Comparison of ENCODE assay signal across 18 cellular contexts in genomic region chr2:71685073-71685848, GRCh38.
A peak's percentile ranks its signal among the peaks of the same experiment; 100 is the strongest.
DNase-seq lines count a peak whose midpoint lies in the region; ATAC-seq and TF ChIP-seq lines count a peak whose summit lies in the region.
"Had no signal": no experiment of that assay in that cellular context is flagged by ENCODE, and none has a peak within 500 bp of the region (broad histone marks: within the 10 kb centered on the region; RNA-seq: fewer than 3 reads in every experiment).

No MANE protein-coding gene starts in this region.

- H3K9me2 ChIP-seq in hepatocyte (replicated peaks; ENCODE audit: insufficient read depth) (no peaks in the 10 kb centered on the region), PC-3 (replicated peaks; ENCODE audit: low read length) (no peaks in the 10 kb centered on the region)

- H4K20me1 ChIP-seq in hepatocyte (ENCODE audit: insufficient read depth, poor library complexity, severe bottlenecking) (no peaks in the 10 kb centered on the region), PC-3 (ENCODE audit: low read length) (no peaks in the 10 kb centered on the region)

- H3K4me2 ChIP-seq in hepatocyte (no peak overlapping the region), PC-3 (ENCODE audit: low read length) (no peak overlapping the region)
- H3K4me2 ChIP-seq: A549 had no signal

- DNase-seq in natural killer cell treated with Interleukin-12 subunit alpha and Interleukin-12 subunit beta and Interleukin-15 and Interleukin-18, amount 100 ng/mL, for 72 hours (ENCODE audit: low spot score) = peak; percentile 54
- DNase-seq in natural killer cell (no peak), hepatocyte (ENCODE audit: low spot score) (peak; percentile 25), posterior vena cava (ENCODE audit: low spot score) (peak; percentile 77), aorta (peak in 1 of 2 donors; percentile 76), NCI-H446 treated with DMSO at 0.1 percent for 48 hours (lab: John Stamatoyannopoulos, UW) (no peak), PC-3 (no peak), NCI-H748 treated with DMSO at 0.1 percent for 48 hours (lab: John Stamatoyannopoulos, UW) (no peak)
- DNase-seq: CD4-positive, alpha-beta T cell; cerebellar nuclear complex; endodermal cell; GM23248; OCI-M1; stimulated activated CD4-positive, alpha-beta T cell treated with anti-CD3 and anti-CD28 coated beads, Interleukin-4, amount 100 ng/mL, for 1 hour had no signal

- H3K4me1 ChIP-seq in hepatocyte (ENCODE audit: insufficient read depth) = peaks cover 4% of the 10 kb centered on the region
- H3K4me1 ChIP-seq in aorta (ENCODE audit: control insufficient read depth in 1 of 2, insufficient read depth in 2 of 2, low read length in 2 of 2) = no peaks in the 10 kb centered on the region
- H3K4me1 ChIP-seq in PC-3 (ENCODE audit: insufficient read depth, low read length) = no peaks in the 10 kb centered on the region
- H3K4me1 ChIP-seq: A549 had no signal

- TF ChIP-seq CTCF in natural killer cell (IDR thresholded peaks at IDR 0.05) (no peak), hepatocyte (IDR thresholded peaks at IDR 0.05; ENCODE audit: poor library complexity) (no peak), PC-3 (conservative IDR thresholded peaks at IDR 0.05; ENCODE audit: low read depth, low read length) (no peak)

- no peaks in the 10 kb centered on the region for H3K27me3 Mint-ChIP-seq in natural killer cell treated with Interleukin-12 subunit alpha and Interleukin-12 subunit beta and Interleukin-15 and Interleukin-18, amount 100 ng/mL, for 72 hours
- H3K27me3 Mint-ChIP-seq in natural killer cell (ENCODE audit: low read depth in 2 of 2) = no peaks in the 10 kb centered on the region
- H3K27me3 Mint-ChIP-seq: CD4-positive, alpha-beta T cell had no signal

- peak overlapping the region; percentile 48 for H3K27ac ChIP-seq in hepatocyte
- H3K27ac ChIP-seq in aorta (ENCODE audit: low read depth in 1 of 2, low read length in 2 of 2) = peak overlapping the region in 1 of 2 donors; percentile 13
- H3K27ac ChIP-seq in PC-3 (ENCODE audit: low read length) = no peak overlapping the region
- H3K27ac ChIP-seq: A549, GM23248, suprapubic skin had no signal

- H3K9me3 Mint-ChIP-seq in natural killer cell treated with Interleukin-12 subunit alpha and Interleukin-12 subunit beta and Interleukin-15 and Interleukin-18, amount 100 ng/mL, for 72 hours = no peaks in the 10 kb centered on the region
- no peaks in the 10 kb centered on the region for H3K9me3 Mint-ChIP-seq in natural killer cell
- H3K9me3 Mint-ChIP-seq: activated T-helper 1 cell treated with anti-CD3 and anti-CD28 coated beads, Interleukin-12 subunit alpha, Interleukin-12 subunit beta, Interleukin-2, Interleukin-4 antibody, amounts not matched to agents 30 ng/mL and 10 ng/mL and 1 ng/mL, durations not matched to agents 14 hours and 24 hours and 36 hours; CD4-positive, alpha-beta T cell; endodermal cell had no signal

- H3K4me3 Mint-ChIP-seq in natural killer cell treated with Interleukin-12 subunit alpha and Interleukin-12 subunit beta and Interleukin-15 and Interleukin-18, amount 100 ng/mL, for 72 hours = no peak overlapping the region
- no peak overlapping the region for H3K4me3 Mint-ChIP-seq in natural killer cell
- H3K4me3 Mint-ChIP-seq: activated T-helper 1 cell treated with anti-CD3 and anti-CD28 coated beads, Interleukin-12 subunit alpha, Interleukin-12 subunit beta, Interleukin-2, Interleukin-4 antibody, amounts not matched to agents 30 ng/mL and 10 ng/mL and 1 ng/mL, durations not matched to agents 14 hours and 24 hours and 36 hours; CD4-positive, alpha-beta T cell; endodermal cell had no signal

- H3K9me3 ChIP-seq in hepatocyte (ENCODE audit: low read depth) (no peaks in the 10 kb centered on the region), aorta (ENCODE audit: control insufficient read depth, low read length) (no peaks in the 10 kb centered on the region), PC-3 (ENCODE audit: low read length) (no peaks in the 10 kb centered on the region)
- H3K9me3 ChIP-seq: A549, suprapubic skin had no signal

- WGBS in hepatocyte (ENCODE audit: low lambda C conversion rate, missing lambda C conversion rate) = 67% methylated on average over 10 of the region's 10 CpGs
- 59 to 62% methylated on average over 10 of the region's 10 CpGs for WGBS in aorta, 2 donors

- no peak overlapping the region for H3K9ac ChIP-seq in PC-3 (ENCODE audit: low read length)
- H3K9ac ChIP-seq: GM23248 had no signal

- no TSS peak for BruUV-seq in PC-3 (replicated peaks; lab: Mats Ljungman, UMichigan)

- no peak for ATAC-seq in natural killer cell treated with Interleukin-12 subunit alpha and Interleukin-12 subunit beta and Interleukin-15 and Interleukin-18, amount 100 ng/mL, for 72 hours
- ATAC-seq in natural killer cell (no peak), aorta (ENCODE audit: low FRiP score) (peak; percentile 70), PC-3 (no peak)
- ATAC-seq: A549 had no signal

- intact Hi-C loops in natural killer cell (cut with micrococcal nuclease) = no loop called here
- intact Hi-C loops in posterior vena cava (cut with DNase I) = no loop called here
- intact Hi-C loops in aorta (cut with DNase I) = no loop called here
- intact Hi-C loops in PC-3 (cut with micrococcal nuclease) = no loop called here

- POLR2A ChIA-PET in PC-3 (lab: Charles Lee; ENCODE audit: unreplicated experiment) = no interaction called here

- H3K36me3 ChIP-seq in hepatocyte (replicated peaks; ENCODE audit: insufficient read depth, low read depth) (no peaks in the 10 kb centered on the region), aorta (ENCODE audit: control insufficient read depth in 1 of 2, insufficient read depth in 2 of 2, low read length in 1 of 2) (no peaks in the 10 kb centered on the region), PC-3 (ENCODE audit: low read depth, low read length) (no peaks in the 10 kb centered on the region)
- H3K36me3 ChIP-seq: suprapubic skin had no signal

- no peak overlapping the region for H2AFZ ChIP-seq in hepatocyte
- H2AFZ ChIP-seq in PC-3 (ENCODE audit: low read length) = no peak overlapping the region
- H2AFZ ChIP-seq: GM23248 had no signal

- H3K79me2 ChIP-seq in hepatocyte (no peaks in the 10 kb centered on the region), PC-3 (ENCODE audit: low read length) (no peaks in the 10 kb centered on the region)

- H3K4me3 ChIP-seq in hepatocyte = no peak overlapping the region
- no peak overlapping the region for H3K4me3 ChIP-seq in aorta (ENCODE audit: low read length in 2 of 2)
- no peak overlapping the region for H3K4me3 ChIP-seq in PC-3 (ENCODE audit: low read length)
- H3K4me3 ChIP-seq: A549, GM23248, skin epidermis, suprapubic skin had no signal

- no peak overlapping the region for H3K27ac Mint-ChIP-seq in natural killer cell treated with Interleukin-12 subunit alpha and Interleukin-12 subunit beta and Interleukin-15 and Interleukin-18, amount 100 ng/mL, for 72 hours
- no peak overlapping the region for H3K27ac Mint-ChIP-seq in natural killer cell
- H3K27ac Mint-ChIP-seq: activated T-helper 1 cell treated with anti-CD3 and anti-CD28 coated beads, Interleukin-12 subunit alpha, Interleukin-12 subunit beta, Interleukin-2, Interleukin-4 antibody, amounts not matched to agents 30 ng/mL and 10 ng/mL and 1 ng/mL, durations not matched to agents 14 hours and 24 hours and 36 hours; CD4-positive, alpha-beta T cell; endodermal cell had no signal

- H3K27me3 ChIP-seq in hepatocyte = no peaks in the 10 kb centered on the region
- no peaks in the 10 kb centered on the region for H3K27me3 ChIP-seq in aorta (ENCODE audit: control insufficient read depth in 1 of 2, insufficient read depth in 2 of 2, low read length in 1 of 2)
- no peaks in the 10 kb centered on the region for H3K27me3 ChIP-seq in PC-3 (ENCODE audit: low read length)
- H3K27me3 ChIP-seq: suprapubic skin had no signal

- H3K36me3 Mint-ChIP-seq in natural killer cell treated with Interleukin-12 subunit alpha and Interleukin-12 subunit beta and Interleukin-15 and Interleukin-18, amount 100 ng/mL, for 72 hours = no peaks in the 10 kb centered on the region
- no peaks in the 10 kb centered on the region for H3K36me3 Mint-ChIP-seq in natural killer cell

- CTCF ChIA-PET in PC-3 (lab: Charles Lee) = no interaction called here

- no peaks in the 10 kb centered on the region for H3F3A ChIP-seq in PC-3 (ENCODE audit: low read length, unreplicated experiment)

- peaks cover 0 to 4% of the 10 kb centered on the region in 2 donors for H3K4me1 Mint-ChIP-seq in natural killer cell treated with Interleukin-12 subunit alpha and Interleukin-12 subunit beta and Interleukin-15 and Interleukin-18, amount 100 ng/mL, for 72 hours (ENCODE audit: low read depth in 2 of 2)
- H3K4me1 Mint-ChIP-seq in natural killer cell = no peaks in the 10 kb centered on the region
- H3K4me1 Mint-ChIP-seq: endodermal cell had no signal

Comparison
In these comparisons a context has a peak if more than half of its experiments do, and no peak if none do; other contexts are left out.
1. DNase-seq: peak in natural killer cell treated with Interleukin-12 subunit alpha and Interleukin-12 subunit beta and Interleukin-15 and Interleukin-18, amount 100 ng/mL, for 72 hours (single experiment), hepatocyte (single experiment) and posterior vena cava (single experiment); none in natural killer cell (single experiment), NCI-H446 treated with DMSO at 0.1 percent for 48 hours (single experiment), PC-3 (single experiment) and NCI-H748 treated with DMSO at 0.1 percent for 48 hours (single experiment).